ENCODE assay signal across 1 cellular context in genomic region chr19:44642375-44642774, GRCh38.
TF ChIP-seq lines count a peak whose summit lies in the region.

No MANE protein-coding gene starts in this region.

TF ChIP-seq in K562, 482 proteins besides CTCF, POLR2A, EP300 and RAD21 (continued from another document and continues in another):
- TF ChIP-seq THAP12 (CRISPR knock-in tag; IDR thresholded peaks at IDR 0.05) (no peak), MCM7 (IDR thresholded peaks at IDR 0.05) (no peak), ZNF609 (CRISPR knock-in tag; IDR thresholded peaks at IDR 0.05; ENCODE audit: borderline replicate concordance) (no peak), ZNF184 (CRISPR knock-in tag; IDR thresholded peaks at IDR 0.05) (no peak), MTA2 (IDR thresholded peaks at IDR 0.05; ENCODE audit: low read depth) (peak; percentile 65), HDAC3 (IDR thresholded peaks at IDR 0.05; ENCODE audit: borderline replicate concordance, partially characterized antibody) (no peak), ZNF232 (CRISPR knock-in tag; IDR thresholded peaks at IDR 0.05) (no peak), SRSF1 (IDR thresholded peaks at IDR 0.05; ENCODE audit: low read depth, low read length) (no peak), ELK1 (CRISPR knock-in tag; IDR thresholded peaks at IDR 0.05) (no peak), ELK3 (CRISPR knock-in tag; IDR thresholded peaks at IDR 0.05) (no peak), ZBTB12 (CRISPR knock-in tag; IDR thresholded peaks at IDR 0.05) (no peak), RBM14 (IDR thresholded peaks at IDR 0.05; ENCODE audit: borderline replicate concordance, insufficient read depth, low read depth, low read length) (no peak), TRIM25 (IDR thresholded peaks at IDR 0.05; ENCODE audit: borderline replicate concordance) (no peak), CBFB (CRISPR knock-in tag; IDR thresholded peaks at IDR 0.05) (no peak), MBD2 (IDR thresholded peaks at IDR 0.05; ENCODE audit: borderline replicate concordance, low read depth) (no peak), SMC3 (conservative IDR thresholded peaks at IDR 0.05; ENCODE audit: insufficient read depth, low read depth, low read length) (no peak), SRSF9 (IDR thresholded peaks at IDR 0.05; ENCODE audit: borderline replicate concordance, low read depth, low read length) (no peak), GABPB2 (CRISPR knock-in tag; conservative IDR thresholded peaks at IDR 0.05) (no peak), HDAC1 (IDR thresholded peaks at IDR 0.05) (peak in 1 of 2 experiments; percentile 62; a peak in 2 of 4 replicates), ARID1B (IDR thresholded peaks at IDR 0.05) (peak; percentile 71), HSF4 (CRISPR knock-in tag; IDR thresholded peaks at IDR 0.05; ENCODE audit: borderline replicate concordance) (no peak), KLF10 (CRISPR knock-in tag; IDR thresholded peaks at IDR 0.05) (no peak), NR3C1 (CRISPR knock-in tag; IDR thresholded peaks at IDR 0.05) (no peak), ZNF436 (CRISPR knock-in tag; IDR thresholded peaks at IDR 0.05) (no peak), THRA (IDR thresholded peaks at IDR 0.05) (no peak), HNRNPL (IDR thresholded peaks at IDR 0.05; ENCODE audit: low read depth, low read length) (no peak), TEAD2 (tag; IDR thresholded peaks at IDR 0.05) (no peak), ZNF347 (CRISPR knock-in tag; IDR thresholded peaks at IDR 0.05; ENCODE audit: low read depth) (no peak), ZNF217 (CRISPR knock-in tag; IDR thresholded peaks at IDR 0.05) (no peak), ZNF57 (CRISPR knock-in tag; IDR thresholded peaks at IDR 0.05) (no peak), STAT5A (IDR thresholded peaks at IDR 0.05; ENCODE audit: borderline replicate concordance, low read length) (no peak), ELF4 (CRISPR knock-in tag; IDR thresholded peaks at IDR 0.05) (peak; percentile 95), CREB3 (tag; conservative IDR thresholded peaks at IDR 0.05; ENCODE audit: low read depth) (no peak), RBM39 (optimal IDR thresholded peaks at IDR 0.05; ENCODE audit: low read depth, low read length) (no peak), CTBP1 (IDR thresholded peaks at IDR 0.05; ENCODE audit: borderline replicate concordance) (peak; percentile 23; the same call in 1 of the 2 replicates), NCOA2 (IDR thresholded peaks at IDR 0.05; ENCODE audit: partially characterized antibody in 2 of 2) (no peak), ZNF408 (CRISPR knock-in tag; IDR thresholded peaks at IDR 0.05; ENCODE audit: low read depth) (no peak), BRD9 (IDR thresholded peaks at IDR 0.05; ENCODE audit: low read depth, partially characterized antibody) (no peak), PTRF (tag; IDR thresholded peaks at IDR 0.05) (no peak), NBN (IDR thresholded peaks at IDR 0.05; ENCODE audit: low read depth) (0 out of 2 replicates have a peak, but pooled peaks have one; percentile 39), MEIS2 (IDR thresholded peaks at IDR 0.05; ENCODE audit: partially characterized antibody) (no peak), FOSL1 (tag; conservative IDR thresholded peaks at IDR 0.05) (no peak), NR1H2 (CRISPR knock-in tag; IDR thresholded peaks at IDR 0.05) (no peak), XRCC5 (IDR thresholded peaks at IDR 0.05; ENCODE audit: low read depth, low read length) (no peak), CHCHD3 (CRISPR knock-in tag; IDR thresholded peaks at IDR 0.05) (no peak), ZNF551 (CRISPR knock-in tag; IDR thresholded peaks at IDR 0.05) (no peak)
